ENCODE assay signal across 2 cellular contexts in the genomic region with DNA sequence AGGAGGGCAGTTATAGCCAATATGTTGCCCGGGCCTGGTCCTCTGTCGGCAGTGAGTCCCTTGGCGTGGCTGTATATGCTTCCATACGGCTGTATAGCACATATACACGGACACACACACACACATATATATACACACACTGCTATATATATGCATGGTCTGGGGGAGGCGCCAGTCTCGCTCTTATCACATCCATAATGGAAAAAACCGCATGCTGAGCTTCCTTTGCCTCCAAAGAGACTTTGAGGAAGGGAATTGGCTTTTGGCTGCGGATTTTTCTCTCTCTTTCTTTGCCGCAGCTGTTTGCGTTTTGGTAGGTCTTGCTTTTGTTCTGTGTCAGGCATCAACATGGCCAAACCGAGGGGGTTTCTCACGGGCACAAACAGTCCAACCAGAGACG.
TF ChIP-seq lines count a peak whose summit lies in the region.

No MANE protein-coding gene starts in this region.

TF ChIP-seq in HEK293, 187 proteins besides CTCF, POLR2A, EP300 and RAD21:
- TF ChIP-seq, protein P1, sequence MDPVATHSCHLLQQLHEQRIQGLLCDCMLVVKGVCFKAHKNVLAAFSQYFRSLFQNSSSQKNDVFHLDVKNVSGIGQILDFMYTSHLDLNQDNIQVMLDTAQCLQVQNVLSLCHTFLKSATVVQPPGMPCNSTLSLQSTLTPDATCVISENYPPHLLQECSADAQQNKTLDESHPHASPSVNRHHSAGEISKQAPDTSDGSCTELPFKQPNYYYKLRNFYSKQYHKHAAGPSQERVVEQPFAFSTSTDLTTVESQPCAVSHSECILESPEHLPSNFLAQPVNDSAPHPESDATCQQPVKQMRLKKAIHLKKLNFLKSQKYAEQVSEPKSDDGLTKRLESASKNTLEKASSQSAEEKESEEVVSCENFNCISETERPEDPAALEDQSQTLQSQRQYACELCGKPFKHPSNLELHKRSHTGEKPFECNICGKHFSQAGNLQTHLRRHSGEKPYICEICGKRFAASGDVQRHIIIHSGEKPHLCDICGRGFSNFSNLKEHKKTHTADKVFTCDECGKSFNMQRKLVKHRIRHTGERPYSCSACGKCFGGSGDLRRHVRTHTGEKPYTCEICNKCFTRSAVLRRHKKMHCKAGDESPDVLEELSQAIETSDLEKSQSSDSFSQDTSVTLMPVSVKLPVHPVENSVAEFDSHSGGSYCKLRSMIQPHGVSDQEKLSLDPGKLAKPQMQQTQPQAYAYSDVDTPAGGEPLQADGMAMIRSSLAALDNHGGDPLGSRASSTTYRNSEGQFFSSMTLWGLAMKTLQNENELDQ (tag by site-specific recombination; IDR thresholded peaks at IDR 0.05; ENCODE audit: low read depth), result no peak
- peak; percentile 47; the same call in 1 of the 2 replicates for TF ChIP-seq ZNF654 (tag by site-specific recombination; IDR thresholded peaks at IDR 0.05; ENCODE audit: low read depth)
TF ChIP-seq in HEK293: peak in this region for 1.

TF ChIP-seq in endothelial cell of umbilical vein, 7 proteins besides CTCF, POLR2A, EP300 and RAD21:
- TF ChIP-seq JUN (IDR thresholded peaks at IDR 0.05; ENCODE audit: borderline replicate concordance, insufficient read depth, insufficient read length, low read depth) (no peak), MYC (IDR thresholded peaks at IDR 0.05; ENCODE audit: low read depth, low read length) (no peak)
TF ChIP-seq in endothelial cell of umbilical vein: peak in this region for 0.
